1 cellular context compared by ENCODE assay signal in the genomic region with DNA sequence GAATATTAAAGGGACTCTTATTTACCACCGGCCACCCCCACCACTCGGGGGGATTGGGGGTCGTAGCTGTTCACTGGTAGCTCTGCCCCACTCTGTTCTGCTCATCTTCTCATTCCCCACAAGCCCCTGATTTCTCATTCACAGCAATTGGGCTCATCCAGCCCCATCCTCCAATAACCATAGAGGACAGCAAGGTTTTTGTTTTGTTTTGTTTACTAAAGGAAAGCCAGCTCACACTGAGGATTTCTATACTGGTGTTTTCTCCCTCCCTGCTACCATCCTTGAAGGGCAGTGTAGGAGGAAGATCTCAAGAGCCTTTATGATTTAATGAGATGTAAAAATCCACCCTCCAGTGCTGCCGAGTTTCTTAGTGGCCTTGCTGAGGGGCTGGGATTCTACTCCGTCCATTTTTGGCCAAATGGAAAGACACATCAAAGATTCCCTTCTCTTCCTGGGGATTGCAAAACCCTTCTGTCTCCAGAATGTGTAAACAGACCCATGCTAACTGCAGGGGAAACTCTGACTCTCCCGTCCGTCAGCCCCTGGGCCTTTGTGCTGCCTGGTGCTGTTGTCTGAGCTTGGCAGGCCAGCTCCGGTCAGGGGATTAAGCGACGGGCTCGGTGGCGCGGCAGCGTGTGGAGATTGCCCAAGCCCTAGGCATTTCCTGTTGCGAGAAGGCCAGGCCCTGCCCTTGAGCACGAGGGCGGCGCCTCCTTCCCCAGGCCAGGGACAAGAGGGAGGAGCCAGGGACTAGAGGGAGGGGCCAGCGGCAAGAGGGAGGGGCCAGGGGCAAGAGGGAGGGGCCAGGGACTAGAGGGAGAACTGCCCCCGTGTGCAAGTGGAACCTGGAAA.
TF ChIP-seq lines count a peak whose summit lies in the region.

No MANE protein-coding gene starts in this region.

TF ChIP-seq in HepG2, 621 proteins besides CTCF, POLR2A, EP300 and RAD21 (continued from another document and continues in another):
- TF ChIP-seq, protein P1, sequence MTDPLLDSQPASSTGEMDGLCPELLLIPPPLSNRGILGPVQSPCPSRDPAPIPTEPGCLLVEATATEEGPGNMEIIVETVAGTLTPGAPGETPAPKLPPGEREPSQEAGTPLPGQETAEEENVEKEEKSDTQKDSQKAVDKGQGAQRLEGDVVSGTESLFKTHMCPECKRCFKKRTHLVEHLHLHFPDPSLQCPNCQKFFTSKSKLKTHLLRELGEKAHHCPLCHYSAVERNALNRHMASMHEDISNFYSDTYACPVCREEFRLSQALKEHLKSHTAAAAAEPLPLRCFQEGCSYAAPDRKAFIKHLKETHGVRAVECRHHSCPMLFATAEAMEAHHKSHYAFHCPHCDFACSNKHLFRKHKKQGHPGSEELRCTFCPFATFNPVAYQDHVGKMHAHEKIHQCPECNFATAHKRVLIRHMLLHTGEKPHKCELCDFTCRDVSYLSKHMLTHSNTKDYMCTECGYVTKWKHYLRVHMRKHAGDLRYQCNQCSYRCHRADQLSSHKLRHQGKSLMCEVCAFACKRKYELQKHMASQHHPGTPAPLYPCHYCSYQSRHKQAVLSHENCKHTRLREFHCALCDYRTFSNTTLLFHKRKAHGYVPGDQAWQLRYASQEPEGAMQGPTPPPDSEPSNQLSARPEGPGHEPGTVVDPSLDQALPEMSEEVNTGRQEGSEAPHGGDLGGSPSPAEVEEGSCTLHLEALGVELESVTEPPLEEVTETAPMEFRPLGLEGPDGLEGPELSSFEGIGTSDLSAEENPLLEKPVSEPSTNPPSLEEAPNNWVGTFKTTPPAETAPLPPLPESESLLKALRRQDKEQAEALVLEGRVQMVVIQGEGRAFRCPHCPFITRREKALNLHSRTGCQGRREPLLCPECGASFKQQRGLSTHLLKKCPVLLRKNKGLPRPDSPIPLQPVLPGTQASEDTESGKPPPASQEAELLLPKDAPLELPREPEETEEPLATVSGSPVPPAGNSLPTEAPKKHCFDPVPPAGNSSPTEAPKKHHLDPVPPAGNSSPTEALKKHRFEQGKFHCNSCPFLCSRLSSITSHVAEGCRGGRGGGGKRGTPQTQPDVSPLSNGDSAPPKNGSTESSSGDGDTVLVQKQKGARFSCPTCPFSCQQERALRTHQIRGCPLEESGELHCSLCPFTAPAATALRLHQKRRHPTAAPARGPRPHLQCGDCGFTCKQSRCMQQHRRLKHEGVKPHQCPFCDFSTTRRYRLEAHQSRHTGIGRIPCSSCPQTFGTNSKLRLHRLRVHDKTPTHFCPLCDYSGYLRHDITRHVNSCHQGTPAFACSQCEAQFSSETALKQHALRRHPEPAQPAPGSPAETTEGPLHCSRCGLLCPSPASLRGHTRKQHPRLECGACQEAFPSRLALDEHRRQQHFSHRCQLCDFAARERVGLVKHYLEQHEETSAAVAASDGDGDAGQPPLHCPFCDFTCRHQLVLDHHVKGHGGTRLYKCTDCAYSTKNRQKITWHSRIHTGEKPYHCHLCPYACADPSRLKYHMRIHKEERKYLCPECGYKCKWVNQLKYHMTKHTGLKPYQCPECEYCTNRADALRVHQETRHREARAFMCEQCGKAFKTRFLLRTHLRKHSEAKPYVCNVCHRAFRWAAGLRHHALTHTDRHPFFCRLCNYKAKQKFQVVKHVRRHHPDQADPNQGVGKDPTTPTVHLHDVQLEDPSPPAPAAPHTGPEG (CRISPR knock-in tag; IDR thresholded peaks at IDR 0.05), result peak; percentile 85
- TF ChIP-seq ATAD3A (CRISPR knock-in tag; IDR thresholded peaks at IDR 0.05) (no peak), POLR2AphosphoS5 (IDR thresholded peaks at IDR 0.05; ENCODE audit: low read depth, low read length) (peak; percentile 87), ZNF615 (CRISPR knock-in tag; IDR thresholded peaks at IDR 0.05; ENCODE audit: borderline replicate concordance) (peak; percentile 75; the same call in 1 of the 2 replicates), TARDBP (CRISPR knock-in tag; IDR thresholded peaks at IDR 0.05) (peak; percentile 100), ZNF550 (CRISPR knock-in tag; IDR thresholded peaks at IDR 0.05; ENCODE audit: borderline replicate concordance) (no peak), ZNF343 (CRISPR knock-in tag; IDR thresholded peaks at IDR 0.05) (peak; percentile 98), PHF8 (CRISPR knock-in tag; IDR thresholded peaks at IDR 0.05) (peak; percentile 81), FOXA1 (IDR thresholded peaks at IDR 0.05) (no peak), FOXA1 (CRISPR knock-in tag; IDR thresholded peaks at IDR 0.05) (peak; percentile 98), ZNF274 (CRISPR knock-in tag; IDR thresholded peaks at IDR 0.05) (peak; percentile 97), CAMTA2 (CRISPR knock-in tag; IDR thresholded peaks at IDR 0.05; ENCODE audit: borderline replicate concordance) (no peak), JUN (CRISPR knock-in tag; IDR thresholded peaks at IDR 0.05) (peak; percentile 86), XRCC5 (optimal IDR thresholded peaks at IDR 0.05; ENCODE audit: low read length) (peak; percentile 96), REXO4 (CRISPR knock-in tag; IDR thresholded peaks at IDR 0.05; ENCODE audit: borderline replicate concordance) (no peak), CHD4 (IDR thresholded peaks at IDR 0.05; ENCODE audit: borderline replicate concordance, low read length) (no peak), ZNF136 (CRISPR knock-in tag; IDR thresholded peaks at IDR 0.05; ENCODE audit: low read depth) (peak; percentile 99), ZNF674 (CRISPR knock-in tag; IDR thresholded peaks at IDR 0.05; ENCODE audit: low read depth) (0 out of 2 replicates have a peak, but pooled peaks have one; percentile 32)
- TF ChIP-seq, protein P2, sequence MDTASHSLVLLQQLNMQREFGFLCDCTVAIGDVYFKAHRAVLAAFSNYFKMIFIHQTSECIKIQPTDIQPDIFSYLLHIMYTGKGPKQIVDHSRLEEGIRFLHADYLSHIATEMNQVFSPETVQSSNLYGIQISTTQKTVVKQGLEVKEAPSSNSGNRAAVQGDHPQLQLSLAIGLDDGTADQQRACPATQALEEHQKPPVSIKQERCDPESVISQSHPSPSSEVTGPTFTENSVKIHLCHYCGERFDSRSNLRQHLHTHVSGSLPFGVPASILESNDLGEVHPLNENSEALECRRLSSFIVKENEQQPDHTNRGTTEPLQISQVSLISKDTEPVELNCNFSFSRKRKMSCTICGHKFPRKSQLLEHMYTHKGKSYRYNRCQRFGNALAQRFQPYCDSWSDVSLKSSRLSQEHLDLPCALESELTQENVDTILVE (CRISPR knock-in tag; IDR thresholded peaks at IDR 0.05), result peak; percentile 99
- TF ChIP-seq, protein P3, sequence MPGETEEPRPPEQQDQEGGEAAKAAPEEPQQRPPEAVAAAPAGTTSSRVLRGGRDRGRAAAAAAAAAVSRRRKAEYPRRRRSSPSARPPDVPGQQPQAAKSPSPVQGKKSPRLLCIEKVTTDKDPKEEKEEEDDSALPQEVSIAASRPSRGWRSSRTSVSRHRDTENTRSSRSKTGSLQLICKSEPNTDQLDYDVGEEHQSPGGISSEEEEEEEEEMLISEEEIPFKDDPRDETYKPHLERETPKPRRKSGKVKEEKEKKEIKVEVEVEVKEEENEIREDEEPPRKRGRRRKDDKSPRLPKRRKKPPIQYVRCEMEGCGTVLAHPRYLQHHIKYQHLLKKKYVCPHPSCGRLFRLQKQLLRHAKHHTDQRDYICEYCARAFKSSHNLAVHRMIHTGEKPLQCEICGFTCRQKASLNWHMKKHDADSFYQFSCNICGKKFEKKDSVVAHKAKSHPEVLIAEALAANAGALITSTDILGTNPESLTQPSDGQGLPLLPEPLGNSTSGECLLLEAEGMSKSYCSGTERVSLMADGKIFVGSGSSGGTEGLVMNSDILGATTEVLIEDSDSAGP (CRISPR knock-in tag; IDR thresholded peaks at IDR 0.05; ENCODE audit: borderline replicate concordance), result peak; percentile 97
- TF ChIP-seq, protein P4, sequence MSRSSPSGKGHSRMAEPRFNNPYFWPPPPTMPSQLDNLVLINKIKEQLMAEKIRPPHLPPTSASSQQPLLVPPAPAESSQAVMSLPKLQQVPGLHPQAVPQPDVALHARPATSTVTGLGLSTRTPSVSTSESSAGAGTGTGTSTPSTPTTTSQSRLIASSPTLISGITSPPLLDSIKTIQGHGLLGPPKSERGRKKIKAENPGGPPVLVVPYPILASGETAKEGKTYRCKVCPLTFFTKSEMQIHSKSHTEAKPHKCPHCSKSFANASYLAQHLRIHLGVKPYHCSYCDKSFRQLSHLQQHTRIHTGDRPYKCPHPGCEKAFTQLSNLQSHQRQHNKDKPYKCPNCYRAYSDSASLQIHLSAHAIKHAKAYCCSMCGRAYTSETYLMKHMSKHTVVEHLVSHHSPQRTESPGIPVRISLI (CRISPR knock-in tag; IDR thresholded peaks at IDR 0.05; ENCODE audit: borderline replicate concordance), result peak; percentile 68; the same call in 1 of the 2 replicates
- TF ChIP-seq, protein P5, sequence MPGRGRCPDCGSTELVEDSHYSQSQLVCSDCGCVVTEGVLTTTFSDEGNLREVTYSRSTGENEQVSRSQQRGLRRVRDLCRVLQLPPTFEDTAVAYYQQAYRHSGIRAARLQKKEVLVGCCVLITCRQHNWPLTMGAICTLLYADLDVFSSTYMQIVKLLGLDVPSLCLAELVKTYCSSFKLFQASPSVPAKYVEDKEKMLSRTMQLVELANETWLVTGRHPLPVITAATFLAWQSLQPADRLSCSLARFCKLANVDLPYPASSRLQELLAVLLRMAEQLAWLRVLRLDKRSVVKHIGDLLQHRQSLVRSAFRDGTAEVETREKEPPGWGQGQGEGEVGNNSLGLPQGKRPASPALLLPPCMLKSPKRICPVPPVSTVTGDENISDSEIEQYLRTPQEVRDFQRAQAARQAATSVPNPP (CRISPR knock-in tag; IDR thresholded peaks at IDR 0.05), result peak; percentile 97
- TF ChIP-seq, protein P6, sequence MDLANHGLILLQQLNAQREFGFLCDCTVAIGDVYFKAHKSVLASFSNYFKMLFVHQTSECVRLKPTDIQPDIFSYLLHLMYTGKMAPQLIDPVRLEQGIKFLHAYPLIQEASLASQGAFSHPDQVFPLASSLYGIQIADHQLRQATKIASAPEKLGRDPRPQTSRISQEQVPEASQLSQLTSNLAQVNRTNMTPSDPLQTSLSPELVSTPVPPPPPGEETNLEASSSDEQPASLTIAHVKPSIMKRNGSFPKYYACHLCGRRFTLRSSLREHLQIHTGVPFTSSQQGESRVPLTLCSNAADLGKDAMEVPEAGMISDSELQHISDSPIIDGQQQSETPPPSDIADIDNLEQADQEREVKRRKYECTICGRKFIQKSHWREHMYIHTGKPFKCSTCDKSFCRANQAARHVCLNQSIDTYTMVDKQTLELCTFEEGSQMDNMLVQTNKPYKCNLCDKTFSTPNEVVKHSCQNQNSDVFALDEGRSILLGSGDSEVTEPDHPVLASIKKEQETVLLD (CRISPR knock-in tag; IDR thresholded peaks at IDR 0.05; ENCODE audit: low read depth), result peak; percentile 94; the same call in 1 of the 2 replicates
- TF ChIP-seq, protein P7, sequence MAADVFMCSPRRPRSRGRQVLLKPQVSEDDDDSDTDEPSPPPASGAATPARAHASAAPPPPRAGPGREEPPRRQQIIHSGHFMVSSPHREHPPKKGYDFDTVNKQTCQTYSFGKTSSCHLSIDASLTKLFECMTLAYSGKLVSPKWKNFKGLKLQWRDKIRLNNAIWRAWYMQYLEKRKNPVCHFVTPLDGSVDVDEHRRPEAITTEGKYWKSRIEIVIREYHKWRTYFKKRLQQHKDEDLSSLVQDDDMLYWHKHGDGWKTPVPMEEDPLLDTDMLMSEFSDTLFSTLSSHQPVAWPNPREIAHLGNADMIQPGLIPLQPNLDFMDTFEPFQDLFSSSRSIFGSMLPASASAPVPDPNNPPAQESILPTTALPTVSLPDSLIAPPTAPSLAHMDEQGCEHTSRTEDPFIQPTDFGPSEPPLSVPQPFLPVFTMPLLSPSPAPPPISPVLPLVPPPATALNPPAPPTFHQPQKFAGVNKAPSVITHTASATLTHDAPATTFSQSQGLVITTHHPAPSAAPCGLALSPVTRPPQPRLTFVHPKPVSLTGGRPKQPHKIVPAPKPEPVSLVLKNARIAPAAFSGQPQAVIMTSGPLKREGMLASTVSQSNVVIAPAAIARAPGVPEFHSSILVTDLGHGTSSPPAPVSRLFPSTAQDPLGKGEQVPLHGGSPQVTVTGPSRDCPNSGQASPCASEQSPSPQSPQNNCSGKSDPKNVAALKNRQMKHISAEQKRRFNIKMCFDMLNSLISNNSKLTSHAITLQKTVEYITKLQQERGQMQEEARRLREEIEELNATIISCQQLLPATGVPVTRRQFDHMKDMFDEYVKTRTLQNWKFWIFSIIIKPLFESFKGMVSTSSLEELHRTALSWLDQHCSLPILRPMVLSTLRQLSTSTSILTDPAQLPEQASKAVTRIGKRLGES (CRISPR knock-in tag; IDR thresholded peaks at IDR 0.05; ENCODE audit: borderline replicate concordance), result no peak
- TF ChIP-seq, protein P8, sequence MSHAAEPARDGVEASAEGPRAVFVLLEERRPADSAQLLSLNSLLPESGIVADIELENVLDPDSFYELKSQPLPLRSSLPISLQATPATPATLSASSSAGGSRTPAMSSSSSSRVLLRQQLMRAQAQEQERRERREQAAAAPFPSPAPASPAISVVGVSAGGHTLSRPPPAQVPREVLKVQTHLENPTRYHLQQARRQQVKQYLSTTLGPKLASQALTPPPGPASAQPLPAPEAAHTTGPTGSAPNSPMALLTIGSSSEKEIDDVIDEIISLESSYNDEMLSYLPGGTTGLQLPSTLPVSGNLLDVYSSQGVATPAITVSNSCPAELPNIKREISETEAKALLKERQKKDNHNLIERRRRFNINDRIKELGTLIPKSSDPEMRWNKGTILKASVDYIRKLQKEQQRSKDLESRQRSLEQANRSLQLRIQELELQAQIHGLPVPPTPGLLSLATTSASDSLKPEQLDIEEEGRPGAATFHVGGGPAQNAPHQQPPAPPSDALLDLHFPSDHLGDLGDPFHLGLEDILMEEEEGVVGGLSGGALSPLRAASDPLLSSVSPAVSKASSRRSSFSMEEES (CRISPR knock-in tag; IDR thresholded peaks at IDR 0.05), result peak; percentile 98
- TF ChIP-seq, protein P9, sequence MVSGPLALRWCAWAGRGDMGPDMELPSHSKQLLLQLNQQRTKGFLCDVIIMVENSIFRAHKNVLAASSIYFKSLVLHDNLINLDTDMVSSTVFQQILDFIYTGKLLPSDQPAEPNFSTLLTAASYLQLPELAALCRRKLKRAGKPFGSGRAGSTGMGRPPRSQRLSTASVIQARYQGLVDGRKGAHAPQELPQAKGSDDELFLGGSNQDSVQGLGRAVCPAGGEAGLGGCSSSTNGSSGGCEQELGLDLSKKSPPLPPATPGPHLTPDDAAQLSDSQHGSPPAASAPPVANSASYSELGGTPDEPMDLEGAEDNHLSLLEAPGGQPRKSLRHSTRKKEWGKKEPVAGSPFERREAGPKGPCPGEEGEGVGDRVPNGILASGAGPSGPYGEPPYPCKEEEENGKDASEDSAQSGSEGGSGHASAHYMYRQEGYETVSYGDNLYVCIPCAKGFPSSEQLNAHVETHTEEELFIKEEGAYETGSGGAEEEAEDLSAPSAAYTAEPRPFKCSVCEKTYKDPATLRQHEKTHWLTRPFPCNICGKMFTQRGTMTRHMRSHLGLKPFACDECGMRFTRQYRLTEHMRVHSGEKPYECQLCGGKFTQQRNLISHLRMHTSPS (CRISPR knock-in tag; IDR thresholded peaks at IDR 0.05; ENCODE audit: low read depth), result peak; percentile 97
- TF ChIP-seq, protein P10, sequence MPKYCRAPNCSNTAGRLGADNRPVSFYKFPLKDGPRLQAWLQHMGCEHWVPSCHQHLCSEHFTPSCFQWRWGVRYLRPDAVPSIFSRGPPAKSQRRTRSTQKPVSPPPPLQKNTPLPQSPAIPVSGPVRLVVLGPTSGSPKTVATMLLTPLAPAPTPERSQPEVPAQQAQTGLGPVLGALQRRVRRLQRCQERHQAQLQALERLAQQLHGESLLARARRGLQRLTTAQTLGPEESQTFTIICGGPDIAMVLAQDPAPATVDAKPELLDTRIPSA (CRISPR knock-in tag; IDR thresholded peaks at IDR 0.05; ENCODE audit: borderline replicate concordance), result no peak
- TF ChIP-seq, protein P11, sequence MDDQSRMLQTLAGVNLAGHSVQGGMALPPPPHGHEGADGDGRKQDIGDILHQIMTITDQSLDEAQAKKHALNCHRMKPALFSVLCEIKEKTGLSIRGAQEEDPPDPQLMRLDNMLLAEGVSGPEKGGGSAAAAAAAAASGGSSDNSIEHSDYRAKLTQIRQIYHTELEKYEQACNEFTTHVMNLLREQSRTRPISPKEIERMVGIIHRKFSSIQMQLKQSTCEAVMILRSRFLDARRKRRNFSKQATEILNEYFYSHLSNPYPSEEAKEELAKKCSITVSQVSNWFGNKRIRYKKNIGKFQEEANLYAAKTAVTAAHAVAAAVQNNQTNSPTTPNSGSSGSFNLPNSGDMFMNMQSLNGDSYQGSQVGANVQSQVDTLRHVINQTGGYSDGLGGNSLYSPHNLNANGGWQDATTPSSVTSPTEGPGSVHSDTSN (CRISPR knock-in tag; IDR thresholded peaks at IDR 0.05; ENCODE audit: borderline replicate concordance), result no peak
